Comparison of ENCODE assay signal across 24 cellular contexts in genomic region chr14:27370775-27371174, GRCh38.
"Had no signal": no experiment of that assay in that cellular context is flagged by ENCODE, and none has a peak within 500 bp of the region (broad histone marks: within the 10 kb centered on the region; RNA-seq: fewer than 3 reads in every experiment).

No MANE protein-coding gene starts in this region.

- H3K27ac ChIP-seq: stomach, suprapubic skin, testis, thoracic aorta, thyroid gland, tibial artery, tibial nerve, transverse colon, upper lobe of left lung, upper lobe of right lung, uterus, vagina had no signal

- DNase-seq: stimulated activated CD4-positive, alpha-beta T cell treated with anti-CD3 and anti-CD28 coated beads, Interleukin-2, amount 100 ng/mL, for 48 hours; stimulated activated CD4-positive, alpha-beta T cell treated with anti-CD3 and anti-CD28 coated beads, Interleukin-4, amount 100 ng/mL, for 1 hour; stimulated activated CD4-positive, alpha-beta T cell treated with anti-CD3 and anti-CD28 coated beads, Interleukin-4, amount 100 ng/mL, for 24 hours; stimulated activated CD4-positive, alpha-beta T cell treated with anti-CD3 and anti-CD28 coated beads, Interleukin-4, amount 100 ng/mL, for 4 hours; stimulated activated CD8-positive, alpha-beta memory T cell treated with anti-CD3 and anti-CD28 coated beads, Interleukin-4, amount 100 ng/mL, for 48 hours; stimulated activated naive B cell treated with anti-CD40 and anti-IgM and Interleukin-4, amounts not matched to agents 10 μg/mL and 1 μg/mL and 100 μg/mL, for 72 hours; stimulated activated naive CD4-positive, alpha-beta T cell; stimulated activated naive CD4-positive, alpha-beta T cell treated with Interleukin-2 at 50 U/mL for 16 hours; stimulated activated naive CD8-positive, alpha-beta T cell treated with anti-CD3 and anti-CD28 coated beads, Interleukin-15, amount 100 ng/mL, for 72 hours; stimulated activated naive CD8-positive, alpha-beta T cell treated with anti-CD3 and anti-CD28 coated beads, Interleukin-15, Interleukin-2, amounts not matched to agents 100 U/mL and 50 U/mL, for 24 hours; stomach; substantia nigra; testis; thyroid gland; tibial artery; transverse colon; trophoblast cell; upper lobe of left lung; upper lobe of right lung; uterus had no signal

- H3K4me3 ChIP-seq: stomach, suprapubic skin, testis, thoracic aorta, thyroid gland, tibial artery, tibial nerve, transverse colon, upper lobe of left lung, upper lobe of right lung, uterus, vagina had no signal

- H3K4me1 ChIP-seq: stomach, suprapubic skin, testis, thyroid gland, tibial artery, transverse colon, upper lobe of left lung, upper lobe of right lung, uterus, vagina had no signal

- H3K9me3 ChIP-seq: stomach, suprapubic skin, testis, thoracic aorta, thyroid gland, tibial artery, tibial nerve, transverse colon, upper lobe of left lung, upper lobe of right lung, uterus, vagina had no signal

- H3K36me3 ChIP-seq: stomach, suprapubic skin, thoracic aorta, thyroid gland, tibial artery, tibial nerve, transverse colon, upper lobe of left lung, upper lobe of right lung, uterus, vagina had no signal

- H3K27me3 ChIP-seq: stomach, suprapubic skin, testis, thyroid gland, tibial artery, tibial nerve, transverse colon, upper lobe of left lung, upper lobe of right lung, uterus, vagina had no signal
